In genomic region chr9:88538311-88539085, GRCh38 we compare ENCODE assay signal across 24 cellular contexts. TPM values are rescaled to one million over a fixed set of nuclear protein-coding genes. Genes with fewer than 3 reads are reported as not detected.
DNase-seq lines count a peak whose midpoint lies in the region; ATAC-seq, FAIRE-seq and TF ChIP-seq lines count a peak whose summit lies in the region.
"Had no signal": no experiment of that assay in that cellular context is flagged by ENCODE, and none has a peak within 500 bp of the region (broad histone marks: within the 10 kb centered on the region; RNA-seq: fewer than 3 reads in every experiment).

No MANE protein-coding gene starts in this region.

- H3K9ac ChIP-seq in kidney (ENCODE audit: low read length in 2 of 2) = no peak overlapping the region
- H3K9ac ChIP-seq: KMS-11 had no signal

- H3K4me3 ChIP-seq in ascending aorta (no peak overlapping the region), kidney (ENCODE audit: low read length in 2 of 2) (no peak overlapping the region), thoracic aorta (no peak overlapping the region)
- H3K4me3 ChIP-seq: HAP-1, transverse colon had no signal

- no peak for FAIRE-seq in kidney (lab: Jason Lieb, UNC)
- FAIRE-seq: G401.6, keratinocyte had no signal

- H3K9me3 ChIP-seq in ascending aorta (no peaks in the 10 kb centered on the region), kidney (ENCODE audit: control insufficient read depth in 1 of 2, low read length in 2 of 2) (no peaks in the 10 kb centered on the region), thoracic aorta (no peaks in the 10 kb centered on the region)
- H3K9me3 ChIP-seq: HAP-1, transverse colon had no signal

- H3K36me3 ChIP-seq in ascending aorta (no peaks in the 10 kb centered on the region), kidney (ENCODE audit: control insufficient read depth in 1 of 2, insufficient read depth in 2 of 2, low read length in 2 of 2) (no peaks in the 10 kb centered on the region), thoracic aorta (no peaks in the 10 kb centered on the region)
- H3K36me3 ChIP-seq: HAP-1, transverse colon had no signal

- no peak for ATAC-seq in thoracic aorta (ENCODE audit: insufficient number of reproducible peaks, low FRiP score, low read depth)
- no peak for ATAC-seq in HG03439 (IDR thresholded peaks at IDR 0.05; ENCODE audit: unreplicated experiment)
- ATAC-seq in HG03342 (IDR thresholded peaks at IDR 0.05; ENCODE audit: unreplicated experiment) = no peak
- ATAC-seq in GM18517 (IDR thresholded peaks at IDR 0.05; ENCODE audit: unreplicated experiment) = no peak

- in situ Hi-C loops in Caki2 (cut with HindIII; ENCODE audit: low pct_unique_long_range_greater_than_20kb, low sequenced_read_pairs) = no loop called here

- DNase-seq in Caki2 (ENCODE audit: low read depth) (peak; percentile 37), ascending aorta (ENCODE audit: low spot score in 2 of 2) (no peak), kidney (no peak), thoracic aorta (ENCODE audit: low spot score) (no peak), NCI-H69 (lab: John Stamatoyannopoulos, UW) (no peak)
- DNase-seq: cerebellar nuclear complex; effector CD4-positive, alpha-beta T cell; NCI-H1694 treated with DMSO at 0.1 percent for 48 hours; NCI-H2227 treated with DMSO at 0.1 percent for 48 hours; NCI-H82; SHP77; stimulated activated CD4-positive, alpha-beta T cell treated with anti-CD3 and anti-CD28 coated beads, Interleukin-12 subunit alpha, Interleukin-12 subunit beta, amount 100 ng/mL, for 4 hours; stimulated activated CD4-positive, alpha-beta T cell treated with anti-CD3 and anti-CD28 coated beads, Interleukin-4, amount 100 ng/mL, for 4 hours had no signal

- intact Hi-C loops in ascending aorta (cut with DNase I) = loop anchor here (5.0 kb wide), 3 partner anchors 341 to 811 kb away; partner anchors contain the start of genes CDK20 and CTSL
- intact Hi-C loops in kidney (cut with DNase I) = no loop called here

- H3K27ac ChIP-seq in ascending aorta (peak overlapping the region; percentile 93), kidney (ENCODE audit: low read depth in 2 of 2, low read length in 2 of 2) (peak overlapping the region; percentile 9 to 10), thoracic aorta (peak overlapping the region; percentile 54 to 70)
- H3K27ac ChIP-seq: KMS-11 had no signal

- H3K27me3 ChIP-seq in ascending aorta = no peaks in the 10 kb centered on the region
- H3K27me3 ChIP-seq in thoracic aorta (replicated peaks; ENCODE audit: insufficient read depth) = no peaks in the 10 kb centered on the region

- H3K4me1 ChIP-seq in ascending aorta (peaks cover 4 to 8% of the 10 kb centered on the region in 2 donors), kidney (ENCODE audit: control insufficient read depth in 1 of 2, insufficient read depth in 1 of 2, low read depth in 1 of 2, low read length in 2 of 2) (peaks cover 0 to 28% of the 10 kb centered on the region in 2 donors), thoracic aorta (ENCODE audit: control insufficient read depth in 1 of 2, low read depth in 2 of 2) (peaks cover 0 to 33% of the 10 kb centered on the region in 2 donors)

- TF ChIP-seq CTCF in ascending aorta (IDR thresholded peaks at IDR 0.05) (no peak), kidney (IDR thresholded peaks at IDR 0.05; ENCODE audit: borderline replicate concordance, extremely low read depth, insufficient read depth) (no peak), thoracic aorta (IDR thresholded peaks at IDR 0.05) (no peak)

RNA-seq across cellular contexts. Expression of gene NXNL2, which starts 3.5 kb away (rescaled TPM):
- 6.9 and 7.8 TPM in 2 replicates for total RNA-seq in Caki2 (2014; rRNA removed; shearing (Covaris generic); ENCODE audit: low replicate concordance)
- total RNA-seq in ascending aorta (not detected), kidney (3.6 TPM), thoracic aorta (1 to 10 TPM in 1 of 2 donors, not detected in 1; 1.8 TPM)
- polyA plus RNA-seq in kidney (ENCODE audit: insufficient read depth, low read depth, low replicate concordance) = 4.9 TPM
- total RNA-seq: activated naive CD4-positive, alpha-beta T cell treated with anti-CD3 and anti-CD28 coated beads for 36 hours; CD4-positive, CD25-positive, alpha-beta regulatory T cell; OCI-LY7; transverse colon had no signal
- polyA plus RNA-seq: CD4-positive, CD25-positive, alpha-beta regulatory T cell had no signal

Comparison
In these comparisons a context has a peak if more than half of its experiments do, and no peak if none do; other contexts are left out.
1. H3K27ac ChIP-seq: peak in every context shown above with its lines; median percentile 93 in ascending aorta; 62 in thoracic aorta; 10 in kidney.